18 cellular contexts compared by ENCODE assay signal in genomic region chr2:83282851-83283250, GRCh38.
"Had no signal": no experiment of that assay in that cellular context is flagged by ENCODE, and none has a peak within 500 bp of the region (broad histone marks: within the 10 kb centered on the region; RNA-seq: fewer than 3 reads in every experiment).

No MANE protein-coding gene starts in this region.

- H3K27me3 Mint-ChIP-seq: naive B cell; stimulated activated naive B cell treated with anti-CD40 and anti-IgM and Interleukin-4, amounts not matched to agents 10 μg/mL and 1 μg/mL and 100 μg/mL, for 72 hours; stimulated activated naive CD8-positive, alpha-beta T cell treated with anti-CD3 and anti-CD28 coated beads, Interleukin-15, amount 100 ng/mL, for 72 hours had no signal

- ATAC-seq: foreskin keratinocyte; left colon; sciatic nerve; stimulated activated naive B cell treated with anti-CD40 and anti-IgM and Interleukin-4, amounts not matched to agents 10 μg/mL and 1 μg/mL and 100 μg/mL, for 72 hours; stimulated activated naive CD8-positive, alpha-beta T cell treated with anti-CD3 and anti-CD28 coated beads, Interleukin-15, amount 100 ng/mL, for 72 hours had no signal

- H3K4me1 Mint-ChIP-seq: endodermal cell; naive B cell; stimulated activated naive B cell treated with anti-CD40 and anti-IgM and Interleukin-4, amounts not matched to agents 10 μg/mL and 1 μg/mL and 100 μg/mL, for 72 hours; stimulated activated naive CD8-positive, alpha-beta T cell treated with anti-CD3 and anti-CD28 coated beads, Interleukin-15, amount 100 ng/mL, for 72 hours had no signal

- H3K36me3 Mint-ChIP-seq: naive B cell; stimulated activated naive B cell treated with anti-CD40 and anti-IgM and Interleukin-4, amounts not matched to agents 10 μg/mL and 1 μg/mL and 100 μg/mL, for 72 hours had no signal

- H3K4me3 Mint-ChIP-seq: endodermal cell; naive B cell; nephron; stimulated activated naive B cell treated with anti-CD40 and anti-IgM and Interleukin-4, amounts not matched to agents 10 μg/mL and 1 μg/mL and 100 μg/mL, for 72 hours; stimulated activated naive CD8-positive, alpha-beta T cell treated with anti-CD3 and anti-CD28 coated beads, Interleukin-15, amount 100 ng/mL, for 72 hours had no signal

- H3K4me1 ChIP-seq: foreskin keratinocyte, testis, tibial nerve had no signal

- DNase-seq: effector CD4-positive, alpha-beta T cell; endodermal cell; erythroblast; foreskin keratinocyte; left colon; mammary epithelial cell; midbrain; naive B cell; stimulated activated CD4-positive, alpha-beta T cell treated with anti-CD3 and anti-CD28 coated beads, Interleukin-2, amount 100 ng/mL, for 24 hours; stimulated activated CD4-positive, alpha-beta T cell treated with anti-CD3 and anti-CD28 coated beads, Interleukin-4, amount 100 ng/mL, for 4 hours; stimulated activated naive B cell treated with anti-CD40 and anti-IgM and Interleukin-4, amounts not matched to agents 10 μg/mL and 1 μg/mL and 100 μg/mL, for 72 hours; stimulated activated naive CD8-positive, alpha-beta T cell treated with anti-CD3 and anti-CD28 coated beads, Interleukin-15, amount 100 ng/mL, for 72 hours; testis had no signal

- H3K27ac Mint-ChIP-seq: endodermal cell; naive B cell; stimulated activated naive B cell treated with anti-CD40 and anti-IgM and Interleukin-4, amounts not matched to agents 10 μg/mL and 1 μg/mL and 100 μg/mL, for 72 hours; stimulated activated naive CD8-positive, alpha-beta T cell treated with anti-CD3 and anti-CD28 coated beads, Interleukin-15, amount 100 ng/mL, for 72 hours had no signal

- H3K27me3 ChIP-seq: foreskin keratinocyte, testis, tibial nerve had no signal

- H3K36me3 ChIP-seq: tibial nerve had no signal

- H3K9me3 ChIP-seq: testis, tibial nerve had no signal

- H3K27ac ChIP-seq: coronary artery, foreskin keratinocyte, skin epidermis, testis, tibial nerve had no signal

- H3K4me3 ChIP-seq: coronary artery, skin epidermis, testis, tibial nerve had no signal
